ENCODE assay signal across 1 cellular context in genomic region chr22:37608477-37609239, GRCh38.
TF ChIP-seq lines count a peak whose summit lies in the region.

TSS of gene GGA1 (plus strand) at chr22:37608834. CDS start at chr22:37608861, 27 bp downstream.

TF ChIP-seq in HEK293, 187 proteins besides CTCF, POLR2A, EP300 and RAD21 (continued from another document and continues in another):
- TF ChIP-seq ZBTB8A (tag by site-specific recombination; IDR thresholded peaks at IDR 0.05) (peak; percentile 89), ZFHX2 (tag by site-specific recombination; conservative IDR thresholded peaks at IDR 0.05) (peak; percentile 81), ZNF175 (tag by site-specific recombination; IDR thresholded peaks at IDR 0.05) (no peak), FEZF1 (tag by site-specific recombination; IDR thresholded peaks at IDR 0.05) (peak; percentile 24; the same call in 1 of the 2 replicates), ZSCAN16 (tag by site-specific recombination; IDR thresholded peaks at IDR 0.05) (no peak), SETDB1 (IDR thresholded peaks at IDR 0.05; ENCODE audit: insufficient read length, low read length) (peak; percentile 75), ZNF239 (tag by site-specific recombination; IDR thresholded peaks at IDR 0.05) (no peak), PRDM1 (tag by site-specific recombination; IDR thresholded peaks at IDR 0.05) (no peak), GLIS1 (tag by site-specific recombination; IDR thresholded peaks at IDR 0.05) (peak; percentile 86), ZBTB26 (tag by site-specific recombination; optimal IDR thresholded peaks at IDR 0.05) (peak; percentile 70), ZNF221 (tag by site-specific recombination; IDR thresholded peaks at IDR 0.05; ENCODE audit: borderline replicate concordance) (no peak), HIC1 (tag by site-specific recombination; IDR thresholded peaks at IDR 0.05) (peak; percentile 89), ZNF544 (tag by site-specific recombination; IDR thresholded peaks at IDR 0.05) (no peak), ZFP3 (tag by site-specific recombination; IDR thresholded peaks at IDR 0.05; ENCODE audit: low read depth) (no peak), ZNF10 (tag by site-specific recombination; IDR thresholded peaks at IDR 0.05) (no peak), ZNF223 (tag by site-specific recombination; IDR thresholded peaks at IDR 0.05) (no peak), SP7 (tag by site-specific recombination; IDR thresholded peaks at IDR 0.05) (peak; percentile 80), ZNF513 (tag by site-specific recombination; IDR thresholded peaks at IDR 0.05) (no peak), YY2 (tag by site-specific recombination; IDR thresholded peaks at IDR 0.05) (peak; percentile 79), SP3 (tag by site-specific recombination; IDR thresholded peaks at IDR 0.05) (peak; percentile 91), ZNF324 (tag by site-specific recombination; IDR thresholded peaks at IDR 0.05) (peak; percentile 81; the same call in 1 of the 2 replicates), ZNF398 (tag by site-specific recombination; IDR thresholded peaks at IDR 0.05) (peak; percentile 73), ZNF658 (tag by site-specific recombination; IDR thresholded peaks at IDR 0.05) (no peak), ZNF610 (tag by site-specific recombination; IDR thresholded peaks at IDR 0.05; ENCODE audit: borderline replicate concordance) (peak; percentile 57; the same call in 1 of the 2 replicates), ZBTB10 (tag by site-specific recombination; IDR thresholded peaks at IDR 0.05) (peak; percentile 46), WT1 (tag by site-specific recombination; IDR thresholded peaks at IDR 0.05) (0 out of 2 replicates have a peak, but pooled peaks have one; percentile 50), ZNF350 (tag by site-specific recombination; IDR thresholded peaks at IDR 0.05) (no peak), ZNF548 (tag by site-specific recombination; IDR thresholded peaks at IDR 0.05) (no peak), EGR2 (tag by site-specific recombination; IDR thresholded peaks at IDR 0.05; ENCODE audit: low read depth) (peak; percentile 58; the same call in 1 of the 2 replicates), ZNF549 (tag by site-specific recombination; IDR thresholded peaks at IDR 0.05) (no peak), PRDM6 (tag by site-specific recombination; IDR thresholded peaks at IDR 0.05) (no peak), ZNF76 (tag by site-specific recombination; IDR thresholded peaks at IDR 0.05; ENCODE audit: borderline replicate concordance, low read depth) (peak; percentile 73; the same call in 1 of the 2 replicates), ZNF248 (tag by site-specific recombination; IDR thresholded peaks at IDR 0.05) (no peak), ZNF692 (tag by site-specific recombination; IDR thresholded peaks at IDR 0.05) (peak; percentile 100), ZNF830 (tag by site-specific recombination; IDR thresholded peaks at IDR 0.05; ENCODE audit: low read depth) (no peak), BCL11A (tag by site-specific recombination; IDR thresholded peaks at IDR 0.05; ENCODE audit: low read depth) (peak; percentile 20; the same call in 1 of the 2 replicates), ZBTB20 (tag by site-specific recombination; IDR thresholded peaks at IDR 0.05) (no peak; the same call in 1 of the 2 replicates), ZNF768 (tag by site-specific recombination; IDR thresholded peaks at IDR 0.05) (no peak), ZNF23 (tag by site-specific recombination; IDR thresholded peaks at IDR 0.05; ENCODE audit: borderline replicate concordance) (no peak), ZBTB11 (tag by site-specific recombination; conservative IDR thresholded peaks at IDR 0.05; ENCODE audit: low read depth) (peak; percentile 97), ZNF514 (tag by site-specific recombination; IDR thresholded peaks at IDR 0.05) (no peak), ZNF792 (tag by site-specific recombination; IDR thresholded peaks at IDR 0.05) (no peak), HOXD13 (CRISPR knock-in tag; IDR thresholded peaks at IDR 0.05; ENCODE audit: borderline replicate concordance) (no peak), ZNF529 (tag by site-specific recombination; IDR thresholded peaks at IDR 0.05; ENCODE audit: insufficient replicate concordance) (no peak), ZBTB49 (tag by site-specific recombination; IDR thresholded peaks at IDR 0.05; ENCODE audit: low read depth) (no peak), ZFP69B (tag by site-specific recombination; IDR thresholded peaks at IDR 0.05) (peak; percentile 99), ZNF629 (tag by site-specific recombination; IDR thresholded peaks at IDR 0.05) (peak; percentile 99)
